17 cellular contexts compared by ENCODE assay signal in genomic region chr14:37047226-37047625, GRCh38.
DNase-seq lines count a peak whose midpoint lies in the region; ATAC-seq and TF ChIP-seq lines count a peak whose summit lies in the region.
"Had no signal": no experiment of that assay in that cellular context is flagged by ENCODE, and none has a peak within 500 bp of the region (broad histone marks: within the 10 kb centered on the region; RNA-seq: fewer than 3 reads in every experiment).

No MANE protein-coding gene starts in this region.

- H2AFZ ChIP-seq in GM23248: no peak overlapping the region

- H3K27ac ChIP-seq in GM23248 (no peak overlapping the region), RWPE2 (ENCODE audit: poor library complexity, severe bottlenecking) (peak overlapping the region; percentile 77)
- H3K27ac ChIP-seq: HL-60 had no signal

- H3K4me3 Mint-ChIP-seq in nephron progenitor cell: no peak overlapping the region
- H3K4me3 Mint-ChIP-seq in effector memory CD8-positive, alpha-beta T cell: no peak overlapping the region
- H3K4me3 Mint-ChIP-seq in activated T-cell treated with anti-CD3 and anti-CD28 coated beads, Interleukin-2, amount 50 U/mL, for 72 hours: no peak overlapping the region
- H3K4me3 Mint-ChIP-seq: CD14-positive monocyte; CD8-positive, alpha-beta T cell; H9 had no signal

- ATAC-seq in RWPE2 (ENCODE audit: low read depth): no peak
- no peak for ATAC-seq in effector memory CD8-positive, alpha-beta T cell (replicated peaks)
- no peak for ATAC-seq in activated T-cell treated with anti-CD3 and anti-CD28 coated beads, Interleukin-2, amount 50 U/mL, for 72 hours (replicated peaks in 1 of 2)
- ATAC-seq: CD8-positive, alpha-beta T cell had no signal

- no peaks in the 10 kb centered on the region for H3K27me3 ChIP-seq in GM23248 (replicated peaks; ENCODE audit: insufficient read depth)
- no peaks in the 10 kb centered on the region for H3K27me3 ChIP-seq in RWPE2 (ENCODE audit: insufficient read depth, poor library complexity, severe bottlenecking)

- H3K9ac ChIP-seq in GM23248: no peak overlapping the region

- in situ Hi-C loops in GM23248 (cut with MboI): no loop called here

- no peaks in the 10 kb centered on the region for H3K36me3 Mint-ChIP-seq in nephron progenitor cell (ENCODE audit: low read depth)
- H3K36me3 Mint-ChIP-seq in effector memory CD8-positive, alpha-beta T cell (ENCODE audit: insufficient read depth): no peaks in the 10 kb centered on the region
- H3K36me3 Mint-ChIP-seq in activated T-cell treated with anti-CD3 and anti-CD28 coated beads, Interleukin-2, amount 50 U/mL, for 72 hours (ENCODE audit: insufficient read depth in 2 of 2): no peaks in the 10 kb centered on the region
- H3K36me3 Mint-ChIP-seq: CD14-positive monocyte; CD8-positive, alpha-beta T cell had no signal

- H3K27ac Mint-ChIP-seq in nephron progenitor cell: peak overlapping the region; percentile 10
- no peak overlapping the region for H3K27ac Mint-ChIP-seq in effector memory CD8-positive, alpha-beta T cell
- no peak overlapping the region for H3K27ac Mint-ChIP-seq in activated T-cell treated with anti-CD3 and anti-CD28 coated beads, Interleukin-2, amount 50 U/mL, for 72 hours
- H3K27ac Mint-ChIP-seq: CD14-positive monocyte; CD8-positive, alpha-beta T cell; H9 had no signal

- H3F3A ChIP-seq in GM23248 (ENCODE audit: insufficient read depth): 0 out of 2 replicates have a peak, but pooled peaks cover 7% of the 10 kb centered on the region

- H3K4me1 ChIP-seq in GM23248 (ENCODE audit: insufficient read depth): peaks cover 22% of the 10 kb centered on the region
- H3K4me1 ChIP-seq in RWPE2 (ENCODE audit: insufficient read depth, poor library complexity, severe bottlenecking): peaks cover 29% of the 10 kb centered on the region

- no peak for DNase-seq in GM23248
- no peak for DNase-seq in RWPE2 (ENCODE audit: low spot score)
- peak; percentile 27 for DNase-seq in dermis blood vessel endothelial cell
- no peak for DNase-seq in nephron progenitor cell
- no peak for DNase-seq in effector memory CD8-positive, alpha-beta T cell
- no peak for DNase-seq in activated T-cell treated with anti-CD3 and anti-CD28 coated beads, Interleukin-2, amount 50 U/mL, for 72 hours
- no peak for DNase-seq in NCI-H187 (lab: John Stamatoyannopoulos, UW)
- DNase-seq: CD8-positive, alpha-beta T cell; COR-L47; DMS153; DMS79 treated with DMSO at 0.1 percent for 48 hours; GDM1; GOT3; H9; KBM-7 had no signal

- H3K79me2 ChIP-seq in GM23248 (ENCODE audit: insufficient read depth): no peaks in the 10 kb centered on the region

- H3K4me3 ChIP-seq in GM23248 (no peak overlapping the region), RWPE2 (ENCODE audit: severe bottlenecking) (no peak overlapping the region)

- H3K27me3 Mint-ChIP-seq in nephron progenitor cell (ENCODE audit: low read depth, poor library complexity): no peaks in the 10 kb centered on the region
- H3K27me3 Mint-ChIP-seq in effector memory CD8-positive, alpha-beta T cell: no peaks in the 10 kb centered on the region
- H3K27me3 Mint-ChIP-seq in activated T-cell treated with anti-CD3 and anti-CD28 coated beads, Interleukin-2, amount 50 U/mL, for 72 hours (ENCODE audit: low read depth): no peaks in the 10 kb centered on the region

- WGBS in GM23248 (ENCODE audit: low coverage in 1 of 2, low lambda C conversion rate in 2 of 2, missing lambda C conversion rate in 2 of 2), 2 experiments: 85% methylated on average over 4 of the region's 4 CpGs

- H3K4me1 Mint-ChIP-seq in nephron progenitor cell: peaks cover 40% of the 10 kb centered on the region
- H3K4me1 Mint-ChIP-seq in effector memory CD8-positive, alpha-beta T cell (ENCODE audit: low read depth in 2 of 2): no peaks in the 10 kb centered on the region
- no peaks in the 10 kb centered on the region for H3K4me1 Mint-ChIP-seq in activated T-cell treated with anti-CD3 and anti-CD28 coated beads, Interleukin-2, amount 50 U/mL, for 72 hours (ENCODE audit: low read depth)
- H3K4me1 Mint-ChIP-seq: CD14-positive monocyte had no signal

- H3K36me3 ChIP-seq in GM23248 (ENCODE audit: low read depth) (no peaks in the 10 kb centered on the region), RWPE2 (ENCODE audit: low read depth) (no peaks in the 10 kb centered on the region)

- TF ChIP-seq CTCF in RWPE2 (IDR thresholded peaks at IDR 0.05; ENCODE audit: poor library complexity, severe bottlenecking) (no peak), nephron progenitor cell (IDR thresholded peaks at IDR 0.05) (no peak)

- no peaks in the 10 kb centered on the region for H3K9me3 Mint-ChIP-seq in nephron progenitor cell
- peaks cover 5 to 7% of the 10 kb centered on the region in 2 donors for H3K9me3 Mint-ChIP-seq in effector memory CD8-positive, alpha-beta T cell
- peaks cover 2 to 4% of the 10 kb centered on the region in 2 donors for H3K9me3 Mint-ChIP-seq in activated T-cell treated with anti-CD3 and anti-CD28 coated beads, Interleukin-2, amount 50 U/mL, for 72 hours
- H3K9me3 Mint-ChIP-seq: H9 had no signal

- H3K4me2 ChIP-seq in GM23248 (ENCODE audit: unreplicated experiment): peak overlapping the region; percentile 45

- no peaks in the 10 kb centered on the region for H3K9me2 ChIP-seq in GM23248 (ENCODE audit: insufficient read depth)

- H3K9me3 ChIP-seq in GM23248 (ENCODE audit: low read depth) (no peaks in the 10 kb centered on the region), RWPE2 (ENCODE audit: severe bottlenecking) (no peaks in the 10 kb centered on the region)

- H4K20me1 ChIP-seq in GM23248 (ENCODE audit: insufficient read depth): no peaks in the 10 kb centered on the region
